9 cellular contexts compared by ENCODE assay signal in genomic region chr9:113591899-113592625, GRCh38.
DNase-seq lines count a peak whose midpoint lies in the region; ATAC-seq and TF ChIP-seq lines count a peak whose summit lies in the region.
"Had no signal": no experiment of that assay in that cellular context is flagged by ENCODE, and none has a peak within 500 bp of the region (broad histone marks: within the 10 kb centered on the region; RNA-seq: fewer than 3 reads in every experiment).

No MANE protein-coding gene starts in this region.

- TF ChIP-seq RAD21 in liver (IDR thresholded peaks at IDR 0.05): peak; percentile 1 to 10

- H3K9me2 ChIP-seq in OCI-LY7 (ENCODE audit: insufficient read depth, low read length): no peaks in the 10 kb centered on the region

- H3K36me3 ChIP-seq in heart left ventricle (peaks cover 2 to 34% (median 20%) of the 10 kb centered on the region in 9 donors), OCI-LY7 (ENCODE audit: insufficient read depth, low read length) (no peaks in the 10 kb centered on the region; the same call in 1 of the 2 replicates), liver (ENCODE audit: control insufficient read depth in 4 of 4, insufficient read depth in 3 of 4, low read depth in 1 of 4, low read length in 3 of 4) (peaks cover 4 to 15% (median 10%) of the 10 kb centered on the region in 4 donors), upper lobe of right lung (peaks cover 28% of the 10 kb centered on the region), uterus (no peaks in the 10 kb centered on the region)

- DNase-seq in heart left ventricle (no peak), Right ventricle myocardium superior (no peak), OCI-LY7 (ENCODE audit: low spot score) (no peak), upper lobe of right lung (no peak), uterus (no peak)
- no peak for DNase-seq in effector CD8-positive, alpha-beta T cell (lab: John Stamatoyannopoulos, UW)
- no peak for DNase-seq in effector CD4-positive, alpha-beta T cell

- no peaks in the 10 kb centered on the region for H4K20me1 ChIP-seq in OCI-LY7 (ENCODE audit: insufficient read depth, low read length)

- peaks cover 11 to 89% (median 76%) of the 10 kb centered on the region in 12 donors for H3K4me1 ChIP-seq in heart left ventricle
- H3K4me1 ChIP-seq in OCI-LY7 (ENCODE audit: insufficient read depth, low read length, poor library complexity, severe bottlenecking): peaks cover 6% of the 10 kb centered on the region
- peaks cover 5 to 42% (median 32%) of the 10 kb centered on the region in 4 donors for H3K4me1 ChIP-seq in liver (ENCODE audit: control insufficient read depth in 4 of 4, insufficient read depth in 4 of 4, low read length in 3 of 4)
- peaks cover 52% of the 10 kb centered on the region for H3K4me1 ChIP-seq in upper lobe of right lung
- peaks cover 0 to 7% of the 10 kb centered on the region in 2 donors for H3K4me1 ChIP-seq in uterus

- H3K4me3 ChIP-seq in heart left ventricle: no peak overlapping the region
- no peak overlapping the region for H3K4me3 ChIP-seq in OCI-LY7 (ENCODE audit: low read depth, low read length, poor library complexity, severe bottlenecking)
- H3K4me3 ChIP-seq in liver (ENCODE audit: low read depth in 1 of 3, low read length in 3 of 3): no peak overlapping the region
- H3K4me3 ChIP-seq in upper lobe of right lung: no peak overlapping the region
- H3K4me3 ChIP-seq in uterus: no peak overlapping the region

- H2AFZ ChIP-seq in OCI-LY7 (ENCODE audit: low read length): no peak overlapping the region

- TF ChIP-seq POLR2A in heart left ventricle (IDR thresholded peaks at IDR 0.05) (no peak), uterus (IDR thresholded peaks at IDR 0.05) (no peak)

- intact Hi-C loops in heart left ventricle (cut with DNase I) (loop anchor here (1.0 to 10.0 kb wide), 5 partner anchors 63 to 317 kb away; partner anchors contain the start of genes CDC26 (in 2 of the 10), PRPF4 (in 2 of the 10), ALAD (in 1 of the 10) and RNF183 (in 1 of the 10)), Right ventricle myocardium superior (cut with DNase I) (loop anchor here (1.0 kb wide), 1 partner anchor 63 kb away; no protein-coding TSS in a partner anchor), OCI-LY7 (cut with micrococcal nuclease; ENCODE audit: unreplicated experiment) (loop anchor here (1.0 to 2.0 kb wide), 2 partner anchors 66 to 145 kb away; no protein-coding TSS in a partner anchor), upper lobe of right lung (cut with DNase I) (loop anchor here (2.0 to 10.0 kb wide), 2 partner anchors 65 to 317 kb away; partner anchors contain the start of genes CDC26 and PRPF4), uterus (cut with DNase I; ENCODE audit: low total_unique reads) (loop anchor here (1.0 kb wide), 1 partner anchor 64 kb away; no protein-coding TSS in a partner anchor)

- H3K27ac ChIP-seq in heart left ventricle (peak overlapping the region in 11 of 12 donors; percentile 33 to 97 (median 89)), OCI-LY7 (ENCODE audit: low read depth, low read length, poor library complexity, severe bottlenecking) (no peak overlapping the region), liver (ENCODE audit: low read depth in 1 of 2, low read length in 2 of 2) (no peak overlapping the region), upper lobe of right lung (peak overlapping the region; percentile 47), uterus (peak overlapping the region in 1 of 2 donors; percentile 17)

- POLR2A ChIA-PET in OCI-LY7 (lab: Charles Lee): interaction anchor here (0.9 to 1.2 kb wide), 3 partner anchors 15 to 137 kb away, joined by 3 read pairs; no protein-coding TSS in a partner anchor

- H3K9me3 ChIP-seq in heart left ventricle (no peaks in the 10 kb centered on the region), OCI-LY7 (ENCODE audit: low read length) (no peaks in the 10 kb centered on the region), liver (ENCODE audit: control insufficient read depth in 4 of 4, low read length in 3 of 4) (no peaks in the 10 kb centered on the region), upper lobe of right lung (no peaks in the 10 kb centered on the region), uterus (no peaks in the 10 kb centered on the region)
- H3K9me3 ChIP-seq: BE2C had no signal

- CTCF ChIA-PET in OCI-LY7 (lab: Charles Lee; ENCODE audit: unreplicated experiment): interaction anchor here (0.6 to 2.5 kb wide), 7 partner anchors 10 to 125 kb away, joined by 3 to 16 read pairs (median 4); no protein-coding TSS in a partner anchor

- 68 to 71% (median 68%) methylated on average over 7 of the region's 7 CpGs for WGBS in heart left ventricle, 4 donors
- 74% methylated on average over 7 of the region's 7 CpGs for WGBS in liver

- no peak overlapping the region for H3K4me2 ChIP-seq in OCI-LY7 (ENCODE audit: low read length)

- BruUV-seq in OCI-LY7 (replicated peaks; lab: Mats Ljungman, UMichigan): no TSS peak

- H3K79me2 ChIP-seq in OCI-LY7 (ENCODE audit: insufficient read depth, low read depth, low read length): no peaks in the 10 kb centered on the region

- ATAC-seq in heart left ventricle (no peak), Right ventricle myocardium superior (ENCODE audit: poor library complexity) (no peak), upper lobe of right lung (no peak)

- no peak overlapping the region for H3K9ac ChIP-seq in liver (ENCODE audit: low read depth in 1 of 2, low read length in 2 of 2)

- H3K27me3 ChIP-seq in heart left ventricle: no peaks in the 10 kb centered on the region
- no peaks in the 10 kb centered on the region for H3K27me3 ChIP-seq in liver (ENCODE audit: control insufficient read depth in 4 of 4, insufficient read depth in 4 of 4, low read length in 3 of 4)
- H3K27me3 ChIP-seq in upper lobe of right lung: no peaks in the 10 kb centered on the region
- no peaks in the 10 kb centered on the region for H3K27me3 ChIP-seq in uterus
- H3K27me3 ChIP-seq: BE2C had no signal

- TF ChIP-seq CTCF in heart left ventricle (IDR thresholded peaks at IDR 0.05) (peak in 1 of 12 donors; percentile 2), OCI-LY7 (conservative IDR thresholded peaks at IDR 0.05; ENCODE audit: low read length) (peak; percentile 60; the same call in 1 of the 2 replicates), liver (IDR thresholded peaks at IDR 0.05; ENCODE audit: low read depth, low read length, missing input control) (no peak), upper lobe of right lung (IDR thresholded peaks at IDR 0.05) (no peak), uterus (IDR thresholded peaks at IDR 0.05) (no peak)

TF ChIP-seq in liver, 16 proteins besides CTCF, POLR2A, EP300 and RAD21 (continues in another document):
- TF ChIP-seq RXRA (IDR thresholded peaks at IDR 0.05) (no peak), SP1 (IDR thresholded peaks at IDR 0.05) (no peak), FOXA1 (IDR thresholded peaks at IDR 0.05) (no peak), FOXA2 (IDR thresholded peaks at IDR 0.05) (no peak), ZBTB33 (IDR thresholded peaks at IDR 0.05) (no peak), HNF4A (conservative IDR thresholded peaks at IDR 0.05) (no peak), NR2F2 (IDR thresholded peaks at IDR 0.05) (no peak), HNF4G (IDR thresholded peaks at IDR 0.05) (no peak), YY1 (IDR thresholded peaks at IDR 0.05) (no peak), ATF3 (IDR thresholded peaks at IDR 0.05) (no peak), GABPA (IDR thresholded peaks at IDR 0.05 in 1 of 2, conservative IDR thresholded peaks at IDR 0.05 in 1 of 2) (no peak), MAX (IDR thresholded peaks at IDR 0.05) (no peak), EGR1 (IDR thresholded peaks at IDR 0.05; ENCODE audit: low read depth in 2 of 2) (no peak)

Comparison
In these comparisons a context has a peak if more than half of its experiments do, and no peak if none do; other contexts are left out.
1. H3K27ac ChIP-seq: peak in heart left ventricle (11 of 12) and upper lobe of right lung (single experiment); none in OCI-LY7 (single experiment) and liver (0 of 2).